ENCODE assay signal across 2 cellular contexts in the genomic region with DNA sequence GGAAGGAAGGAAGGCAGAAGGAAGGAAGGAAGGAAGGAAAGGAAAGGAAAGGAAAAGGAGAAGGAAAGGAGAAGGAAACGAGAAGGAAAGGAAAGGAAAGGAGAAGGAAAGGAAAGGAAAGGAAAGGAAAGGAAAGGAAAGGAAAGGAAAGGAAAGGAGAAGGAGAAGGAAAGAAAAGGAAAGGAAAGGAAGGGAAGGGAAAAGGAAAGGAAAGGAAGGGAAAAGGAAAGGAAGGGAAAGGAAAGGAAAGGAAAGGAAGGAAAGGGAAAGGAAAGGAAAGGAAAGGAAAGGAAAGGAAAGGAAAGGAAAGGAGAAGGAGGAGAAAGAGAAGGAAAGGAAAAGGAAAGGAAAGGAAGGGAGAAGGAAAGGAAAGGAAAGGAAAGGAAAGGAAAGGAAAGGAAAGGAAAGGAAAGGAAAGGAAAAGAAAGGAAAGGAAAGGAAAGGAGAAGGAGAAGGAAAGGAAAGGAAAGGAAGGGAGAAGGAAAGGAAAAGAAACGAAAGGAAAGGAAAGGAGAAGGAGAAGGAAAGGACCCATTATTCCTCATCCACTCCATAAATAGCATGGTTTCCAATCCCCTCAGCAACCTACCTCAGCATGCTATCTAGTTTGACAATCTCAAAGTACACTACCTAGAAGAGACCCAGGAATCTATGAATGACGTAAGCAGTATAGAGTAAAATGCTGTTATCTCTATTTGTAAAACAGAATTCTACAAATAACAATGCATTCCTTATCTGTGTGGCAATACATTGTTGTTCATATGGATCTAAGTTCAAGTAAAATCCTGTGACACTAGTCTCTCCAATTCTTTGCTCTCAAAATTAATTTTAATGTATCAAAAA.
TF ChIP-seq lines count a peak whose summit lies in the region.

No MANE protein-coding gene starts in this region.

TF ChIP-seq in GM12891, 5 proteins besides CTCF, POLR2A, EP300 and RAD21 (continued from another document):
- no peak for TF ChIP-seq POLR2AphosphoS5 (IDR thresholded peaks at IDR 0.05; ENCODE audit: low read depth, low read length)

TF ChIP-seq in K562, 482 proteins besides CTCF, POLR2A, EP300 and RAD21 (continued from another document):
- peak; percentile 73 for TF ChIP-seq ZNF512 (tag; IDR thresholded peaks at IDR 0.05)
